ENCODE assay signal across 11 cellular contexts in genomic region chr19:3807574-3808354, GRCh38. TPM values are rescaled to one million over a fixed set of nuclear protein-coding genes. Genes with fewer than 3 reads are reported as not detected.
"Had no signal": no experiment of that assay in that cellular context is flagged by ENCODE, and none has a peak within 500 bp of the region (broad histone marks: within the 10 kb centered on the region; RNA-seq: fewer than 3 reads in every experiment).

No MANE protein-coding gene starts in this region.

- H3K9me3 ChIP-seq: breast epithelium, esophagus muscularis mucosa, heart right ventricle, right atrium auricular region had no signal

- H3K27ac ChIP-seq: breast epithelium, esophagus muscularis mucosa, right atrium auricular region had no signal

- H3K27me3 Mint-ChIP-seq: activated naive CD8-positive, alpha-beta T cell treated with anti-CD3 and anti-CD28 coated beads, Interleukin-2, amount 10 ng/mL, durations not matched to agents 7 days and 5 days had no signal

- H3K4me3 ChIP-seq: breast epithelium, esophagus muscularis mucosa, heart right ventricle, right atrium auricular region had no signal

- H3K36me3 Mint-ChIP-seq: activated naive CD8-positive, alpha-beta T cell treated with anti-CD3 and anti-CD28 coated beads, Interleukin-2, amount 10 ng/mL, durations not matched to agents 7 days and 5 days had no signal

- H3K27me3 ChIP-seq: right atrium auricular region had no signal

- H3K27ac Mint-ChIP-seq: activated CD4-positive, alpha-beta T cell treated with anti-CD3 and anti-CD28 coated beads, Interleukin-2, amount 10 ng/mL, durations not matched to agents 24 days and 14 days; activated naive CD8-positive, alpha-beta T cell treated with anti-CD3 and anti-CD28 coated beads, Interleukin-2, amount 10 ng/mL, durations not matched to agents 7 days and 5 days had no signal

- H3K4me1 ChIP-seq: breast epithelium had no signal

- DNase-seq: activated CD4-positive, alpha-beta T cell treated with anti-CD3 and anti-CD28 coated beads, Interleukin-2, amount 10 ng/mL, durations not matched to agents 24 days and 14 days; activated naive CD8-positive, alpha-beta T cell treated with anti-CD3 and anti-CD28 coated beads, Interleukin-2, amount 10 ng/mL, durations not matched to agents 7 days and 5 days; foreskin fibroblast; mesendoderm; small intestine; T1000 had no signal

- H3K4me3 Mint-ChIP-seq: activated CD4-positive, alpha-beta T cell treated with anti-CD3 and anti-CD28 coated beads, Interleukin-2, amount 10 ng/mL, durations not matched to agents 24 days and 14 days; activated naive CD8-positive, alpha-beta T cell treated with anti-CD3 and anti-CD28 coated beads, Interleukin-2, amount 10 ng/mL, durations not matched to agents 7 days and 5 days had no signal

- H3K36me3 ChIP-seq: breast epithelium, esophagus muscularis mucosa, heart right ventricle, right atrium auricular region had no signal

RNA-seq across cellular contexts. Expression of gene RAX2, which starts 35.7 kb away (rescaled TPM):
- total RNA-seq: activated CD4-positive, alpha-beta T cell treated with anti-CD3 and anti-CD28 coated beads, Interleukin-2, amount 10 ng/mL, durations not matched to agents 24 days and 14 days; activated naive CD8-positive, alpha-beta T cell treated with anti-CD3 and anti-CD28 coated beads, Interleukin-2, amount 10 ng/mL, durations not matched to agents 7 days and 5 days; esophagus muscularis mucosa; heart right ventricle; left lobe of liver; right atrium auricular region had no signal
- polyA plus RNA-seq: heart right ventricle, small intestine had no signal
